ENCODE assay signal across 17 cellular contexts in genomic region chr6:82917346-82918064, GRCh38.
DNase-seq lines count a peak whose midpoint lies in the region; ATAC-seq and TF ChIP-seq lines count a peak whose summit lies in the region.
"Had no signal": no experiment of that assay in that cellular context is flagged by ENCODE, and none has a peak within 500 bp of the region (broad histone marks: within the 10 kb centered on the region; RNA-seq: fewer than 3 reads in every experiment).

No MANE protein-coding gene starts in this region.

- H3K27ac Mint-ChIP-seq in WTC11 (no peak overlapping the region), osteocyte (ENCODE audit: unreplicated experiment) (peak overlapping the region; percentile 71)
- H3K27ac Mint-ChIP-seq: activated T-cell treated with anti-CD3 and anti-CD28 coated beads, Interleukin-2, amount 50 U/mL, for 72 hours; stimulated activated memory B cell treated with anti-CD40 and anti-IgM and Interleukin-4, amounts not matched to agents 10 μg/mL and 1 μg/mL and 100 μg/mL, for 72 hours had no signal

- H3K36me3 Mint-ChIP-seq in WTC11 (peaks cover 25% of the 10 kb centered on the region), osteocyte (ENCODE audit: unreplicated experiment) (peaks cover 9% of the 10 kb centered on the region)

- H3K9me3 Mint-ChIP-seq in WTC11 (peaks cover 16% of the 10 kb centered on the region), osteocyte (ENCODE audit: unreplicated experiment) (peaks cover 6% of the 10 kb centered on the region)

- H3K27me3 Mint-ChIP-seq in WTC11 (ENCODE audit: low read depth), result no peaks in the 10 kb centered on the region
- H3K27me3 Mint-ChIP-seq in osteocyte (ENCODE audit: unreplicated experiment), result no peaks in the 10 kb centered on the region
- H3K27me3 Mint-ChIP-seq: stimulated activated memory B cell treated with anti-CD40 and anti-IgM and Interleukin-4, amounts not matched to agents 10 μg/mL and 1 μg/mL and 100 μg/mL, for 72 hours had no signal

- WGBS in GM23248 (ENCODE audit: low coverage in 1 of 2, low lambda C conversion rate in 2 of 2, missing lambda C conversion rate in 2 of 2), 2 experiments, result 66 to 74% methylated on average over 6 of the region's 6 CpGs
- WGBS in gastroesophageal sphincter (ENCODE audit: low coverage in 1 of 2), 2 donors, result 38 to 46% methylated on average over 6 of the region's 6 CpGs

- no peaks in the 10 kb centered on the region for H3F3A ChIP-seq in GM23248 (ENCODE audit: insufficient read depth)

- no peaks in the 10 kb centered on the region for H3K4me1 ChIP-seq in GM23248 (ENCODE audit: insufficient read depth)
- peaks cover 0 to 27% (median 0%) of the 10 kb centered on the region in 3 donors for H3K4me1 ChIP-seq in gastroesophageal sphincter
- H3K4me1 ChIP-seq: ascending aorta, right lobe of liver had no signal

- no peak overlapping the region for H3K4me2 ChIP-seq in GM23248 (ENCODE audit: unreplicated experiment)

- peaks cover 4% of the 10 kb centered on the region; the same call in 1 of the 2 replicates for H3K9me2 ChIP-seq in GM23248 (ENCODE audit: insufficient read depth)

- no peaks in the 10 kb centered on the region for H3K9me3 ChIP-seq in GM23248 (ENCODE audit: low read depth)
- no peaks in the 10 kb centered on the region for H3K9me3 ChIP-seq in gastroesophageal sphincter
- H3K9me3 ChIP-seq: ascending aorta, right lobe of liver had no signal

- H3K27ac ChIP-seq in GM23248, result no peak overlapping the region
- peak overlapping the region in 3 of 4 donors; percentile 41 to 49 (median 49) for H3K27ac ChIP-seq in gastroesophageal sphincter
- H3K27ac ChIP-seq: ascending aorta, right lobe of liver had no signal

- in situ Hi-C loops in GM23248 (cut with MboI), result no loop called here

- DNase-seq in GM23248 (peak; percentile 6), WTC11 (ENCODE audit: low spot score) (no peak), osteocyte (ENCODE audit: extremely low spot score, unreplicated experiment) (no peak), NCI-H1417 (lab: John Stamatoyannopoulos, UW) (no peak), NCI-H82 (lab: John Stamatoyannopoulos, UW) (no peak)
- no peak for DNase-seq in stimulated activated CD4-positive, alpha-beta T cell treated with anti-CD3 and anti-CD28 coated beads, Interleukin-2, amount 100 ng/mL, for 48 hours
- DNase-seq in effector CD8-positive, alpha-beta T cell (lab: John Stamatoyannopoulos, UW), result no peak
- DNase-seq: activated naive CD4-positive, alpha-beta T cell treated with anti-CD3 and anti-CD28 coated beads, Interleukin-2, amount 50 U/mL, for 16 hours; activated T-cell treated with anti-CD3 and anti-CD28 coated beads, Interleukin-2, amount 50 U/mL, for 72 hours; DMS79; NCI-H510A; right lobe of liver; T1000 had no signal

- POLR2A ChIA-PET in WTC11 (lab: Charles Lee), result no interaction called here

- H3K4me3 ChIP-seq in GM23248 (no peak overlapping the region), gastroesophageal sphincter (no peak overlapping the region)
- H3K4me3 ChIP-seq: ascending aorta, right lobe of liver had no signal

- TF ChIP-seq CTCF in WTC11 (IDR thresholded peaks at IDR 0.05) (no peak), gastroesophageal sphincter (IDR thresholded peaks at IDR 0.05) (no peak), osteocyte (IDR thresholded peaks at IDR 0.05) (no peak)

- peak; percentile 34; the same call in 1 of the 2 replicates for ATAC-seq in WTC11
- no peak for ATAC-seq in gastroesophageal sphincter
- ATAC-seq: activated T-cell treated with anti-CD3 and anti-CD28 coated beads, Interleukin-2, amount 50 U/mL, for 72 hours; right lobe of liver; SK-N-SH treated with all-trans-retinoic acid at 6 μM for 48 hours; stimulated activated memory B cell treated with anti-CD40 and anti-IgM and Interleukin-4, amounts not matched to agents 10 μg/mL and 1 μg/mL and 100 μg/mL, for 72 hours had no signal

- TF ChIP-seq POLR2A in gastroesophageal sphincter (IDR thresholded peaks at IDR 0.05), result no peak

- no peak overlapping the region for H2AFZ ChIP-seq in GM23248

- CTCF ChIA-PET in WTC11 (lab: Charles Lee), result interaction anchor here (0.9 kb wide), 1 partner anchor 148 kb away, joined by 3 read pairs; the partner anchor contains the start of gene UBE3D

- H3K79me2 ChIP-seq in GM23248 (ENCODE audit: insufficient read depth), result no peaks in the 10 kb centered on the region

- H3K27me3 ChIP-seq in GM23248 (replicated peaks; ENCODE audit: insufficient read depth), result no peaks in the 10 kb centered on the region
- no peaks in the 10 kb centered on the region for H3K27me3 ChIP-seq in gastroesophageal sphincter
- H3K27me3 ChIP-seq: ascending aorta, right lobe of liver had no signal

- no peak for TF ChIP-seq EP300 in gastroesophageal sphincter (IDR thresholded peaks at IDR 0.05)

- no peak overlapping the region for H3K9ac ChIP-seq in GM23248

- no peaks in the 10 kb centered on the region for H4K20me1 ChIP-seq in GM23248 (ENCODE audit: insufficient read depth)

- H3K36me3 ChIP-seq in GM23248 (ENCODE audit: low read depth) (no peaks in the 10 kb centered on the region), gastroesophageal sphincter (no peaks in the 10 kb centered on the region)
- H3K36me3 ChIP-seq: ascending aorta, right lobe of liver had no signal

- peaks cover 6% of the 10 kb centered on the region; the same call in 1 of the 2 replicates for H3K4me1 Mint-ChIP-seq in WTC11
- H3K4me1 Mint-ChIP-seq in osteocyte (ENCODE audit: unreplicated experiment), result peaks cover 24% of the 10 kb centered on the region
- H3K4me1 Mint-ChIP-seq: stimulated activated memory B cell treated with anti-CD40 and anti-IgM and Interleukin-4, amounts not matched to agents 10 μg/mL and 1 μg/mL and 100 μg/mL, for 72 hours had no signal

- H3K4me3 Mint-ChIP-seq in WTC11 (no peak overlapping the region), osteocyte (ENCODE audit: unreplicated experiment) (peak overlapping the region; percentile 32)
- H3K4me3 Mint-ChIP-seq: activated T-cell treated with anti-CD3 and anti-CD28 coated beads, Interleukin-2, amount 50 U/mL, for 72 hours; stimulated activated memory B cell treated with anti-CD40 and anti-IgM and Interleukin-4, amounts not matched to agents 10 μg/mL and 1 μg/mL and 100 μg/mL, for 72 hours had no signal

TF ChIP-seq in WTC11, 78 proteins besides CTCF, POLR2A, EP300 and RAD21:
- TF ChIP-seq FOXK1 (CRISPR knock-in tag; IDR thresholded peaks at IDR 0.05) (no peak), JUN (CRISPR knock-in tag; IDR thresholded peaks at IDR 0.05) (no peak), CDX4 (CRISPR knock-in tag; IDR thresholded peaks at IDR 0.05; ENCODE audit: borderline replicate concordance) (no peak), NFATC4 (CRISPR knock-in tag; IDR thresholded peaks at IDR 0.05) (no peak), ATF1 (CRISPR knock-in tag; IDR thresholded peaks at IDR 0.05) (no peak)
- TF ChIP-seq, protein P1, sequence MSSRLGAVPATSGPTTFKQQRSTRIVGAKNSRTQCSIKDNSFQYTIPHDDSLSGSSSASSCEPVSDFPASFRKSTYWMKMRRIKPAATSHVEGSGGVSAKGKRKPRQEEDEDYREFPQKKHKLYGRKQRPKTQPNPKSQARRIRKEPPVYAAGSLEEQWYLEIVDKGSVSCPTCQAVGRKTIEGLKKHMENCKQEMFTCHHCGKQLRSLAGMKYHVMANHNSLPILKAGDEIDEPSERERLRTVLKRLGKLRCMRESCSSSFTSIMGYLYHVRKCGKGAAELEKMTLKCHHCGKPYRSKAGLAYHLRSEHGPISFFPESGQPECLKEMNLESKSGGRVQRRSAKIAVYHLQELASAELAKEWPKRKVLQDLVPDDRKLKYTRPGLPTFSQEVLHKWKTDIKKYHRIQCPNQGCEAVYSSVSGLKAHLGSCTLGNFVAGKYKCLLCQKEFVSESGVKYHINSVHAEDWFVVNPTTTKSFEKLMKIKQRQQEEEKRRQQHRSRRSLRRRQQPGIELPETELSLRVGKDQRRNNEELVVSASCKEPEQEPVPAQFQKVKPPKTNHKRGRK (CRISPR knock-in tag; IDR thresholded peaks at IDR 0.05; ENCODE audit: borderline replicate concordance), result no peak
